ENCODE assay signal across 40 cellular contexts in genomic region chr6:65248211-65248610, GRCh38.
"Had no signal": no experiment of that assay in that cellular context is flagged by ENCODE, and none has a peak within 500 bp of the region (broad histone marks: within the 10 kb centered on the region; RNA-seq: fewer than 3 reads in every experiment).

No MANE protein-coding gene starts in this region.

- H3K4me1 Mint-ChIP-seq: activated naive CD4-positive, alpha-beta T cell treated with anti-CD3 and anti-CD28 coated beads, Interleukin-2, amount 10 ng/mL, durations not matched to agents 7 days and 5 days; activated naive CD4-positive, alpha-beta T cell treated with anti-CD3 and anti-CD28 coated beads, Interleukin-2, amount 50 U/mL, for 24 hours; activated naive CD8-positive, alpha-beta T cell treated with anti-CD3 and anti-CD28 coated beads for 36 hours; activated naive CD8-positive, alpha-beta T cell treated with anti-CD3 and anti-CD28 coated beads, Interleukin-2, amount 10 ng/mL, durations not matched to agents 7 days and 5 days; activated naive CD8-positive, alpha-beta T cell treated with anti-CD3 and anti-CD28 coated beads, Interleukin-2, amount 50 U/mL, for 24 hours; activated T-helper 17 cell treated with anti-CD3 and anti-CD28 coated beads, Interleukin-2, amount 50 U/mL, for 72 hours; brain; central memory CD8-positive, alpha-beta T cell had no signal

- ATAC-seq: activated naive CD4-positive, alpha-beta T cell treated with anti-CD3 and anti-CD28 coated beads, Interleukin-2, amount 50 U/mL, for 72 hours; activated naive CD8-positive, alpha-beta T cell treated with anti-CD3 and anti-CD28 coated beads, Interleukin-2, amount 50 U/mL, for 24 hours; activated T-cell treated with anti-CD3 and anti-CD28 coated beads, Interleukin-2, amount 50 U/mL, for 4 hours; activated T-cell treated with anti-CD3 and anti-CD28 coated beads, Interleukin-2, amount 50 U/mL, for 72 hours; activated T-helper 17 cell treated with anti-CD3 and anti-CD28 coated beads, Interleukin-2, amount 50 U/mL, for 72 hours; body of pancreas had no signal

- H3K36me3 ChIP-seq: adrenal gland, ascending aorta, brain microvascular endothelial cell, breast epithelium, cardiac muscle cell had no signal

- H3K36me3 Mint-ChIP-seq: activated naive CD4-positive, alpha-beta T cell treated with anti-CD3 and anti-CD28 coated beads, Interleukin-2, amount 10 ng/mL, durations not matched to agents 7 days and 5 days; activated naive CD4-positive, alpha-beta T cell treated with anti-CD3 and anti-CD28 coated beads, Interleukin-2, amount 50 U/mL, for 24 hours; activated naive CD4-positive, alpha-beta T cell treated with anti-CD3 and anti-CD28 coated beads, Interleukin-2, amount 50 U/mL, for 72 hours; activated naive CD8-positive, alpha-beta T cell; activated naive CD8-positive, alpha-beta T cell treated with anti-CD3 and anti-CD28 coated beads for 36 hours; activated naive CD8-positive, alpha-beta T cell treated with anti-CD3 and anti-CD28 coated beads, Interleukin-2, amount 10 ng/mL, durations not matched to agents 7 days and 5 days; brain had no signal

- H3K4me1 ChIP-seq: adrenal gland, ascending aorta, body of pancreas, breast epithelium had no signal

- H3K27me3 ChIP-seq: adrenal gland, ascending aorta, body of pancreas, brain microvascular endothelial cell, breast epithelium, cardiac muscle cell had no signal

- H3K9me3 ChIP-seq: adrenal gland, ascending aorta, body of pancreas, breast epithelium had no signal

- FAIRE-seq: astrocyte, bronchial epithelial cell had no signal

- H3K27ac ChIP-seq: adrenal gland, ascending aorta, body of pancreas, brain microvascular endothelial cell, breast epithelium, cardiac muscle cell had no signal

- H3K4me3 ChIP-seq: adrenal gland, ascending aorta, body of pancreas, breast epithelium, cardiac muscle cell had no signal

- H3K27ac Mint-ChIP-seq: activated naive CD4-positive, alpha-beta T cell treated with anti-CD3 and anti-CD28 coated beads for 36 hours; activated naive CD4-positive, alpha-beta T cell treated with anti-CD3 and anti-CD28 coated beads, Interleukin-2, amount 10 ng/mL, durations not matched to agents 7 days and 5 days; activated naive CD4-positive, alpha-beta T cell treated with anti-CD3 and anti-CD28 coated beads, Interleukin-2, amount 50 U/mL, for 24 hours; activated naive CD4-positive, alpha-beta T cell treated with anti-CD3 and anti-CD28 coated beads, Interleukin-2, amount 50 U/mL, for 72 hours; activated naive CD8-positive, alpha-beta T cell; activated naive CD8-positive, alpha-beta T cell treated with anti-CD3 and anti-CD28 coated beads for 36 hours; activated naive CD8-positive, alpha-beta T cell treated with anti-CD3 and anti-CD28 coated beads, Interleukin-2, amount 10 ng/mL, durations not matched to agents 7 days and 5 days; activated naive CD8-positive, alpha-beta T cell treated with anti-CD3 and anti-CD28 coated beads, Interleukin-2, amount 50 U/mL, for 24 hours; activated T-cell treated with anti-CD3 and anti-CD28 coated beads, Interleukin-2, amount 50 U/mL, for 24 hours; activated T-cell treated with anti-CD3 and anti-CD28 coated beads, Interleukin-2, amount 50 U/mL, for 72 hours; activated T-helper 1 cell treated with anti-CD3 and anti-CD28 coated beads, Interleukin-12 subunit alpha, Interleukin-12 subunit beta, Interleukin-2, Interleukin-4 antibody, amounts not matched to agents 30 ng/mL and 10 ng/mL and 1 ng/mL, durations not matched to agents 14 hours and 24 hours and 36 hours; activated T-helper 17 cell treated with anti-CD3 and anti-CD28 coated beads, Interleukin-2, amount 50 U/mL, for 72 hours; activated T-helper 2 cell treated with anti-CD3 and anti-CD28 coated beads, Interferon-gamma antibody, Interleukin-2, Interleukin-4, amounts not matched to agents 10 μg/mL and 5 μg/mL and 100 μg/mL, durations not matched to agents 14 hours and 24 hours and 36 hours; brain had no signal

- DNase-seq: activated effector memory CD4-positive, alpha-beta T cell treated with anti-CD3 and anti-CD28 coated beads, Interleukin-2, amount 50 U/mL, for 16 hours; activated effector memory CD4-positive, alpha-beta T cell treated with Interleukin-2 at 50 U/mL for 16 hours; activated gamma-delta T cell; activated gamma-delta T cell treated with Interleukin-2 at 50 U/mL for 16 hours; activated naive CD4-positive, alpha-beta T cell; activated naive CD4-positive, alpha-beta T cell treated with anti-CD3 and anti-CD28 coated beads for 36 hours; activated naive CD4-positive, alpha-beta T cell treated with anti-CD3 and anti-CD28 coated beads, Interleukin-2, amount 10 ng/mL, durations not matched to agents 7 days and 5 days; activated naive CD4-positive, alpha-beta T cell treated with anti-CD3 and anti-CD28 coated beads, Interleukin-2, amount 50 U/mL, for 16 hours; activated naive CD4-positive, alpha-beta T cell treated with Interleukin-2 at 50 U/mL for 16 hours; activated naive CD8-positive, alpha-beta T cell treated with anti-CD3 and anti-CD28 coated beads for 36 hours; activated naive CD8-positive, alpha-beta T cell treated with anti-CD3 and anti-CD28 coated beads, Interleukin-2, amount 10 ng/mL, durations not matched to agents 7 days and 5 days; activated naive CD8-positive, alpha-beta T cell treated with anti-CD3 and anti-CD28 coated beads, Interleukin-2, amount 50 U/mL, for 24 hours; activated T-cell treated with anti-CD3 and anti-CD28 coated beads, Interleukin-2, amount 50 U/mL, for 1 hour; activated T-cell treated with anti-CD3 and anti-CD28 coated beads, Interleukin-2, amount 50 U/mL, for 24 hours; activated T-cell treated with anti-CD3 and anti-CD28 coated beads, Interleukin-2, amount 50 U/mL, for 4 hours; activated T-cell treated with anti-CD3 and anti-CD28 coated beads, Interleukin-2, amount 50 U/mL, for 48 hours; activated T-cell treated with anti-CD3 and anti-CD28 coated beads, Interleukin-2, amount 50 U/mL, for 72 hours; adrenal gland; amniotic stem cell; amygdala; anterior cingulate cortex; aorta; body of pancreas; brain microvascular endothelial cell; caudate nucleus; central memory CD4-positive, alpha-beta T cell; cerebellar nuclear complex had no signal

- H3K9me3 Mint-ChIP-seq: activated naive CD4-positive, alpha-beta T cell treated with anti-CD3 and anti-CD28 coated beads, Interleukin-2, amount 10 ng/mL, durations not matched to agents 7 days and 5 days; activated naive CD4-positive, alpha-beta T cell treated with anti-CD3 and anti-CD28 coated beads, Interleukin-2, amount 50 U/mL, for 24 hours; activated naive CD8-positive, alpha-beta T cell treated with anti-CD3 and anti-CD28 coated beads for 36 hours; activated naive CD8-positive, alpha-beta T cell treated with anti-CD3 and anti-CD28 coated beads, Interleukin-2, amount 10 ng/mL, durations not matched to agents 7 days and 5 days; activated T-helper 17 cell treated with anti-CD3 and anti-CD28 coated beads, Interleukin-2, amount 50 U/mL, for 72 hours; brain had no signal

- H3K4me3 Mint-ChIP-seq: activated naive CD4-positive, alpha-beta T cell treated with anti-CD3 and anti-CD28 coated beads for 36 hours; activated naive CD4-positive, alpha-beta T cell treated with anti-CD3 and anti-CD28 coated beads, Interleukin-2, amount 10 ng/mL, durations not matched to agents 7 days and 5 days; activated naive CD4-positive, alpha-beta T cell treated with anti-CD3 and anti-CD28 coated beads, Interleukin-2, amount 50 U/mL, for 24 hours; activated naive CD8-positive, alpha-beta T cell; activated naive CD8-positive, alpha-beta T cell treated with anti-CD3 and anti-CD28 coated beads for 36 hours; activated naive CD8-positive, alpha-beta T cell treated with anti-CD3 and anti-CD28 coated beads, Interleukin-2, amount 10 ng/mL, durations not matched to agents 7 days and 5 days; activated naive CD8-positive, alpha-beta T cell treated with anti-CD3 and anti-CD28 coated beads, Interleukin-2, amount 50 U/mL, for 24 hours; activated T-cell treated with anti-CD3 and anti-CD28 coated beads, Interleukin-2, amount 50 U/mL, for 24 hours; activated T-cell treated with anti-CD3 and anti-CD28 coated beads, Interleukin-2, amount 50 U/mL, for 4 hours; activated T-cell treated with anti-CD3 and anti-CD28 coated beads, Interleukin-2, amount 50 U/mL, for 72 hours; activated T-helper 1 cell treated with anti-CD3 and anti-CD28 coated beads, Interleukin-12 subunit alpha, Interleukin-12 subunit beta, Interleukin-2, Interleukin-4 antibody, amounts not matched to agents 30 ng/mL and 10 ng/mL and 1 ng/mL, durations not matched to agents 14 hours and 24 hours and 36 hours; activated T-helper 17 cell treated with anti-CD3 and anti-CD28 coated beads, Interleukin-2, amount 50 U/mL, for 72 hours; brain; central memory CD8-positive, alpha-beta T cell had no signal

- H3K27me3 Mint-ChIP-seq: activated naive CD4-positive, alpha-beta T cell treated with anti-CD3 and anti-CD28 coated beads, Interleukin-2, amount 10 ng/mL, durations not matched to agents 7 days and 5 days; activated naive CD4-positive, alpha-beta T cell treated with anti-CD3 and anti-CD28 coated beads, Interleukin-2, amount 50 U/mL, for 24 hours; activated naive CD8-positive, alpha-beta T cell; activated naive CD8-positive, alpha-beta T cell treated with anti-CD3 and anti-CD28 coated beads for 36 hours; activated naive CD8-positive, alpha-beta T cell treated with anti-CD3 and anti-CD28 coated beads, Interleukin-2, amount 10 ng/mL, durations not matched to agents 7 days and 5 days; activated naive CD8-positive, alpha-beta T cell treated with anti-CD3 and anti-CD28 coated beads, Interleukin-2, amount 50 U/mL, for 24 hours; activated T-cell treated with anti-CD3 and anti-CD28 coated beads, Interleukin-2, amount 50 U/mL, for 24 hours; activated T-helper 17 cell treated with anti-CD3 and anti-CD28 coated beads, Interleukin-2, amount 50 U/mL, for 72 hours; brain; central memory CD8-positive, alpha-beta T cell had no signal
